ENCODE assay signal across 14 cellular contexts in the genomic region with DNA sequence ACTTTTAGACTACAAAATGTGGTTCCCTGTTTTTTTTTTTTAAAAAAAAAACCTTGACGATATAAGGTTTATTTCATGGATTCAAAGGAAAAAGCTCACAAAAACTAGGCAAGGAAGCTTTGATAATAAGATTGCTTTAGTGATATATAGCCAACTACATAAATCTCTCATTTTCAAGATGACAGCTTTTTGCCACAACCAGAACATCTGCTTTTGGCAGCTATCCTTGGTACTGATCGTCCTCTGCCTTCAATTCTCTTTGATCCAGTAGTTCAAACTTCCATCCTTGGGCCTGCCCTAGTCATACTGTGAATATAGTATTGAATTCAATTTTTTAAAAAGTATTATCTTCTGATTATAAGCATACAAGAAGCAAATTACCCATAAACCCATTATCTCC.
"Had no signal": no experiment of that assay in that cellular context is flagged by ENCODE, and none has a peak within 500 bp of the region (broad histone marks: within the 10 kb centered on the region; RNA-seq: fewer than 3 reads in every experiment).

No MANE protein-coding gene starts in this region.

- H3K4me1 ChIP-seq: colonic mucosa, heart left ventricle, tibial artery, uterus had no signal

- H3K4me3 ChIP-seq: colonic mucosa, heart left ventricle, mucosa of descending colon, smooth muscle cell, tibial artery, uterus had no signal

- H3K27me3 ChIP-seq: colonic mucosa, heart left ventricle, neutrophil, tibial artery, uterus had no signal

- H3K36me3 ChIP-seq: colonic mucosa, heart left ventricle, neutrophil, tibial artery, uterus had no signal

- DNase-seq: activated CD4-positive, alpha-beta T cell treated with anti-CD3 and anti-CD28 coated beads, Interleukin-2, amount 50 U/mL, for 1 hour; activated naive CD4-positive, alpha-beta T cell treated with anti-CD3 and anti-CD28 coated beads, Interleukin-2, amount 50 U/mL, for 16 hours; caudate nucleus; colonic mucosa; foreskin melanocyte; heart left ventricle; mammary epithelial cell; mucosa of descending colon; naive thymus-derived CD8-positive, alpha-beta T cell; tibial artery; uterus had no signal

- H3K9me3 ChIP-seq: colonic mucosa, mucosa of descending colon, neutrophil, tibial artery, uterus had no signal

- H3K27ac ChIP-seq: colonic mucosa, heart left ventricle, neutrophil, tibial artery, uterus had no signal

- ATAC-seq: heart left ventricle; mucosa of descending colon; naive thymus-derived CD8-positive, alpha-beta T cell; stimulated activated effector memory CD8-positive, alpha-beta T cell treated with anti-CD3 and anti-CD28 coated beads, Interleukin-12 subunit alpha, Interleukin-12 subunit beta, amount 100 ng/mL, for 72 hours had no signal
